In genomic region chr3:47276558-47276957, GRCh38 we compare ENCODE assay signal across 17 cellular contexts. TPM values are rescaled to one million over a fixed set of nuclear protein-coding genes. Genes with fewer than 3 reads are reported as not detected.
A peak's percentile ranks its signal among the peaks of the same experiment; 100 is the strongest.
DNase-seq lines count a peak whose midpoint lies in the region; ATAC-seq and TF ChIP-seq lines count a peak whose summit lies in the region.
"Had no signal": no experiment of that assay in that cellular context is flagged by ENCODE, and none has a peak within 500 bp of the region (broad histone marks: within the 10 kb centered on the region; RNA-seq: fewer than 3 reads in every experiment).

No MANE protein-coding gene starts in this region.

- H3K27ac Mint-ChIP-seq in H9 = no peak overlapping the region
- H3K27ac Mint-ChIP-seq: CD4-positive, alpha-beta T cell; CD8-positive, alpha-beta T cell had no signal

- H2BK5ac ChIP-seq in H9 (ENCODE audit: insufficient read length, low read length) = no peak overlapping the region

- H2BK120ac ChIP-seq in H9 (ENCODE audit: low read depth, low read length, poor library complexity, severe bottlenecking) = no peak overlapping the region

- H4K91ac ChIP-seq in H9 (ENCODE audit: insufficient read length, low read depth, low read length) = no peak overlapping the region

- no peak overlapping the region for H3T11ph ChIP-seq in H9 (ENCODE audit: low read length)

- no peak overlapping the region for H2AK5ac ChIP-seq in H9 (ENCODE audit: insufficient read length, low read length)

- H3K4me2 ChIP-seq in H9 (ENCODE audit: insufficient read depth, insufficient read length, low read length) = no peak overlapping the region
- H3K4me2 ChIP-seq: A549; BLaER1 treated with 17β-estradiol and CSF1 and Interleukin-3, amounts not matched to agents 10 nM and 100 nM had no signal

- peaks cover 1% of the 10 kb centered on the region for H3K23me2 ChIP-seq in H9 (ENCODE audit: insufficient read length, low read depth, low read length, poor library complexity, severe bottlenecking)

- H3K9me3 ChIP-seq in H9 (ENCODE audit: control insufficient read depth, low read depth, low read length) (no peaks in the 10 kb centered on the region), left lung (no peaks in the 10 kb centered on the region), BE2C (no peaks in the 10 kb centered on the region)
- H3K9me3 ChIP-seq: A549; BLaER1 treated with 17β-estradiol and CSF1 and Interleukin-3, amounts not matched to agents 10 nM and 100 nM; Caco-2 had no signal

- H3K27ac ChIP-seq in H9 (ENCODE audit: insufficient read length, low read depth, low read length) (no peak overlapping the region), left lung (no peak overlapping the region)
- H3K27ac ChIP-seq: 22Rv1; A549; BLaER1 treated with 17β-estradiol and CSF1 and Interleukin-3, amounts not matched to agents 10 nM and 100 nM; C4-2B had no signal

- H3K27me3 ChIP-seq in H9 (ENCODE audit: insufficient read depth, low read length) (no peaks in the 10 kb centered on the region), left lung (no peaks in the 10 kb centered on the region), BE2C (no peaks in the 10 kb centered on the region)
- H3K27me3 ChIP-seq: BLaER1 treated with 17β-estradiol and CSF1 and Interleukin-3, amounts not matched to agents 10 nM and 100 nM had no signal

- ATAC-seq in left lung (peak; percentile 81), HG02763 (IDR thresholded peaks at IDR 0.05; ENCODE audit: unreplicated experiment) (no peak)
- ATAC-seq: A549; CD8-positive, alpha-beta T cell had no signal

- peak overlapping the region; percentile 60 for H2BK20ac ChIP-seq in H9 (ENCODE audit: low read depth, low read length, poor library complexity, severe bottlenecking)

- peaks cover 0 to 4% of the 10 kb centered on the region in 2 donors for H3K36me3 ChIP-seq in left lung
- H3K36me3 ChIP-seq in BE2C = no peaks in the 10 kb centered on the region

- no peak overlapping the region for H3K9ac ChIP-seq in H9 (ENCODE audit: extremely low read depth, insufficient read length, low read length)
- H3K9ac ChIP-seq: BLaER1 treated with 17β-estradiol and CSF1 and Interleukin-3, amounts not matched to agents 10 nM and 100 nM had no signal

- no peak for TF ChIP-seq CTCF in H9 (conservative IDR thresholded peaks at IDR 0.05)
- TF ChIP-seq CTCF in left lung (IDR thresholded peaks at IDR 0.05) = no peak
- TF ChIP-seq CTCF in BE2C (IDR thresholded peaks at IDR 0.05; ENCODE audit: low read depth, low read length) = no peak

- H3K23ac ChIP-seq in H9 (ENCODE audit: insufficient read length, low read depth, low read length) = no peak overlapping the region

- H3K4me3 Mint-ChIP-seq in H9 = no peak overlapping the region
- H3K4me3 Mint-ChIP-seq: CD4-positive, alpha-beta T cell; CD8-positive, alpha-beta T cell had no signal

- H3K56ac ChIP-seq in H9 (ENCODE audit: insufficient read length, low read depth, low read length) = no peak overlapping the region

- H2BK15ac ChIP-seq in H9 (ENCODE audit: low read depth, low read length) = no peak overlapping the region

- intact Hi-C loops in left lung (cut with DNase I) = no loop called here

- no peak overlapping the region for H3K4me3 ChIP-seq in left lung
- no peak overlapping the region for H3K4me3 ChIP-seq in BE2C (ENCODE audit: low read depth, low read length)
- H3K4me3 ChIP-seq: A549; BLaER1 treated with 17β-estradiol and CSF1 and Interleukin-3, amounts not matched to agents 10 nM and 100 nM had no signal

- no peak overlapping the region for H3K4ac ChIP-seq in H9 (ENCODE audit: low read depth, low read length)

- H3K79me2 ChIP-seq in H9 (ENCODE audit: insufficient read depth, low read length) = no peaks in the 10 kb centered on the region

- H3K79me1 ChIP-seq in H9 (ENCODE audit: insufficient read depth, low read depth, low read length, poor library complexity, severe bottlenecking) = no peaks in the 10 kb centered on the region

- H3K4me1 ChIP-seq in H9 (ENCODE audit: insufficient read depth, low read length) = no peaks in the 10 kb centered on the region
- peaks cover 0 to 7% of the 10 kb centered on the region in 2 donors for H3K4me1 ChIP-seq in left lung
- H3K4me1 ChIP-seq in BE2C = no peaks in the 10 kb centered on the region

- H3K4me1 Mint-ChIP-seq in H9 = peaks cover 6 to 11% of the 10 kb centered on the region in 2 experiments

- no peaks in the 10 kb centered on the region for H3K27me3 Mint-ChIP-seq in H9 (ENCODE audit: low read depth)
- H3K27me3 Mint-ChIP-seq: CD4-positive, alpha-beta T cell had no signal

- H2AFZ ChIP-seq in H9 (ENCODE audit: low read length) = no peak overlapping the region

- no peak overlapping the region for H4K8ac ChIP-seq in H9 (replicated peaks; ENCODE audit: insufficient read length, low read depth, low read length)

- DNase-seq in H9 (no peak), left lung (no peak), mesenteric fat pad (ENCODE audit: low spot score) (peak; percentile 22), BE2C (no peak), HPDE6-E6E7 (ENCODE audit: extremely low spot score) (no peak)
- DNase-seq: ACHN; Caco-2; Calu3; CD4-positive, alpha-beta T cell; CD8-positive, alpha-beta T cell; DMS79 treated with DMSO at 0.1 percent for 48 hours; GF-D8 had no signal

- H3K9me3 Mint-ChIP-seq in H9 = no peaks in the 10 kb centered on the region
- H3K9me3 Mint-ChIP-seq: CD4-positive, alpha-beta T cell; CD8-positive, alpha-beta T cell had no signal

- H4K20me1 ChIP-seq in H9 (ENCODE audit: control insufficient read depth, insufficient read depth, insufficient read length) = no peaks in the 10 kb centered on the region

- no peak overlapping the region for H2BK12ac ChIP-seq in H9 (ENCODE audit: insufficient read length, low read depth, low read length)

- H3K36me3 Mint-ChIP-seq in H9 (ENCODE audit: insufficient read depth in 1 of 3, low read depth in 3 of 3) = no peaks in the 10 kb centered on the region
- H3K36me3 Mint-ChIP-seq: CD8-positive, alpha-beta T cell had no signal

- H3K14ac ChIP-seq in H9 (ENCODE audit: insufficient read depth, low read length) = no peak overlapping the region

- H4K5ac ChIP-seq in H9 (ENCODE audit: insufficient read length, low read depth, low read length) = no peak overlapping the region

- no peak overlapping the region for H3K18ac ChIP-seq in H9 (ENCODE audit: insufficient read length, low read depth, low read length)

- WGBS in H9 (ENCODE audit: extremely low coverage, insufficient read length, low lambda C conversion rate) = no CpG with 5 or more reads among the region's 4 CpGs

RNA-seq across cellular contexts. Expression of gene KIF9, which starts 6.0 kb away (rescaled TPM):
- total RNA-seq in H9 (2021) = 8.4 and 11.8 TPM in 2 replicates
- total RNA-seq in left lung = 1 to 10 TPM; 8.4 to 9.5 TPM
- total RNA-seq in mesenteric fat pad = 4.9 TPM
- 7.8 TPM for polyA plus RNA-seq in BE2C (2012; ENCODE audit: insufficient read depth, insufficient read length, low read depth)

RNA-seq across cellular contexts. Expression of gene KLHL18, which starts 6.2 kb away (rescaled TPM):
- total RNA-seq in H9 (2021) (49.3 and 55.3 TPM in 2 replicates), left lung (10 to 100 TPM; 25.9 to 29.5 TPM), mesenteric fat pad (33.7 TPM)
- 25.0 TPM for polyA plus RNA-seq in BE2C (2012; ENCODE audit: insufficient read depth, insufficient read length, low read depth)
